ENCODE assay signal across 7 cellular contexts in the genomic region with DNA sequence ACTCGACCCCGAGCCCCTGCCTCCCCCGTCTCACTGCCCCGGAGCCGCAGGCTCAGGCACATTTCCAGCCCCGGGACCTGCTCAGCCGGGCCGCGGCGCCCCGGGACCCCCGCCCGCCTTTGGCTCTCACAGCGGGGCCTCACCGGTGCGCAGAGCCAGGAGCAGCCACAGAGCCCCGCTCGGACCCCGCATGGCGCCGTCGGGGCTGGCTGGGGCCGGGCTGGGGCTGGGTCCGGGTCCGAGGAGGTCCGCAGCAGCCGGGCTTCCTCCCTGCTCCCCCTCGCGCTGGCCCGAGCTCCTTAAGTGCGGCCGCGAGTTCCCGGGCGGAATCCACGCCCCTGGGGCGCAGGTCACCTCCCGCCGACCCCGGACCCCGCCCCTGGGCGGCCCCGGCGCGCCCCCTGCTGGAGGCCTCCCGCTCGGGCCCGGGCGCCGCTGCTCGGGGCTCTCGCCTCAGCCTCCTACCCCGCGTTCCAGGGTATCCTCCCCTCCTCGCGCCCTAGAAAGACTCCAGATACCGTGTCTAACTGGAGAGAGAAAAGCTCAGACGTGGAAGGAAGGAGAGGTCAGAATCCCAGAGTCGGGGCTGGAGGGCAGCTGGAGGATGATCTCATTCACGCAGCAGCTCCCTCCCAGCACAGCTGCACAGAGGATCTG. TPM values are rescaled to one million over a fixed set of nuclear protein-coding genes. Genes with fewer than 3 reads are reported as not detected.
DNase-seq lines count a peak whose midpoint lies in the region; ATAC-seq, FAIRE-seq and TF ChIP-seq lines count a peak whose summit lies in the region.

TSS of gene MELTF (minus strand) at position 307 of the 657 bp plus-strand sequence. CDS start at position 192, 115 bp downstream.

- peak within 1 kb of the TSS; percentile 76 for H3K27ac Mint-ChIP-seq in HFFc6
- H3K27ac Mint-ChIP-seq in activated B cell treated with CpG ODN at 0.5 μM for 24 hours, result peak within 1 kb of the TSS; percentile 56

- peak within 1 kb of the TSS; percentile 66 for H3K4me3 Mint-ChIP-seq in HFFc6
- H3K4me3 Mint-ChIP-seq in activated B cell treated with CpG ODN at 0.5 μM for 24 hours, result peak within 1 kb of the TSS; percentile 82

- H3K36me3 Mint-ChIP-seq in HFFc6 (ENCODE audit: low read depth), result no peaks in the 10 kb centered on the region
- H3K36me3 Mint-ChIP-seq in activated B cell treated with CpG ODN at 0.5 μM for 24 hours (ENCODE audit: low read depth), result no peaks in the 10 kb centered on the region

- no peaks in the 10 kb centered on the region for H3K27me3 ChIP-seq in right lobe of liver

- peak; percentile 91 for TF ChIP-seq CTCF in HFFc6 (IDR thresholded peaks at IDR 0.05)
- TF ChIP-seq CTCF in activated B cell treated with CpG ODN at 0.5 μM for 24 hours (IDR thresholded peaks at IDR 0.05), result peak; percentile 93
- TF ChIP-seq CTCF in right lobe of liver (IDR thresholded peaks at IDR 0.05), result peak; percentile 69 to 82 (median 78)

- under 1% methylated on average over 15 of the region's 60 CpGs for WGBS in right lobe of liver (ENCODE audit: insufficient coverage, low coverage, low lambda C conversion rate, missing lambda C conversion rate)

- peaks cover 0 to 12% (median 4%) of the 10 kb centered on the region in 4 donors for H3K4me1 ChIP-seq in right lobe of liver

- H3K4me3 ChIP-seq in right lobe of liver, result peak within 1 kb of the TSS; percentile 31 to 48 (median 43)

- TF ChIP-seq POLR2A in GM12891 (IDR thresholded peaks at IDR 0.05; ENCODE audit: low read depth, low read length), result 0 out of 2 replicates have a peak, but pooled peaks have one; percentile 34
- no peak for TF ChIP-seq POLR2A in right lobe of liver (IDR thresholded peaks at IDR 0.05)

- H3K9me3 Mint-ChIP-seq in HFFc6 (no peaks in the 10 kb centered on the region), activated B cell treated with CpG ODN at 0.5 μM for 24 hours (no peaks in the 10 kb centered on the region)

- CTCF ChIA-PET in activated B cell treated with CpG ODN at 0.5 μM for 24 hours (lab: Charles Lee), result interaction anchor here (0.8 to 4.9 kb wide), 13 partner anchors 9 to 160 kb away, joined by 3 to 78 read pairs (median 4); no protein-coding TSS in a partner anchor

- POLR2A ChIA-PET in activated B cell treated with CpG ODN at 0.5 μM for 24 hours (lab: Charles Lee), result interaction anchor here (0.6 to 4.9 kb wide), 9 partner anchors 8 to 290 kb away, joined by 3 to 50 read pairs (median 5); partner anchors contain the start of genes NCBP2 and PAK2

- peaks cover 20% of the 10 kb centered on the region for H3K4me1 Mint-ChIP-seq in HFFc6 (ENCODE audit: low read depth)
- H3K4me1 Mint-ChIP-seq in activated B cell treated with CpG ODN at 0.5 μM for 24 hours, result peaks cover 23% of the 10 kb centered on the region

- FAIRE-seq in GM12891 (lab: Jason Lieb, UNC), result no peak

- H3K27me3 Mint-ChIP-seq in HFFc6 (ENCODE audit: insufficient read depth), result peaks cover 13% of the 10 kb centered on the region
- peaks cover 24% of the 10 kb centered on the region for H3K27me3 Mint-ChIP-seq in activated B cell treated with CpG ODN at 0.5 μM for 24 hours

- H3K9me3 ChIP-seq in right lobe of liver, result no peaks in the 10 kb centered on the region

- DNase-seq in GM12891 (ENCODE audit: insufficient read length, low spot score) (peak; percentile 100), HFFc6 (no peak), NCI-H1092 (lab: John Stamatoyannopoulos, UW) (peak; percentile 19), activated B cell treated with CpG ODN at 0.5 μM for 24 hours (peak; percentile 83), cerebellum (ENCODE audit: low spot score) (peak; percentile 28), right lobe of liver (peak in 1 of 3 donors; percentile 63)
- peak; percentile 42 for DNase-seq in stimulated activated CD8-positive, alpha-beta memory T cell treated with anti-CD3 and anti-CD28 coated beads, Interleukin-12 subunit alpha, Interleukin-12 subunit beta, amount 100 ng/mL, for 1 hour (ENCODE audit: low read depth)

- H3K27ac ChIP-seq in right lobe of liver, result no peak within 1 kb of the TSS

- H3K36me3 ChIP-seq in right lobe of liver, result no peaks in the 10 kb centered on the region

- intact Hi-C loops in activated B cell treated with CpG ODN at 0.5 μM for 24 hours (cut with micrococcal nuclease), result loop anchor here (1.0 to 10.0 kb wide), 4 partner anchors 26 to 1125 kb away; partner anchors contain the start of gene TNK2
- intact Hi-C loops in right lobe of liver (cut with DNase I), result no loop called here

- ATAC-seq in activated B cell treated with CpG ODN at 0.5 μM for 24 hours (ENCODE audit: low read depth), result peak; percentile 73
- peak; percentile 62 to 77 (median 72) for ATAC-seq in right lobe of liver

TF ChIP-seq in GM12891, 5 proteins besides CTCF, POLR2A, EP300 and RAD21:
- TF ChIP-seq PAX5 (IDR thresholded peaks at IDR 0.05; ENCODE audit: insufficient read depth, low read length, severe bottlenecking), result no peak
- TF ChIP-seq POLR2AphosphoS5 (IDR thresholded peaks at IDR 0.05; ENCODE audit: low read depth, low read length), result no peak
- TF ChIP-seq TAF1 (IDR thresholded peaks at IDR 0.05; ENCODE audit: low read depth, low read length), result no peak; the same call in 1 of the 2 replicates
- no peak for TF ChIP-seq SPI1 (IDR thresholded peaks at IDR 0.05; ENCODE audit: low read depth, low read length)
- no peak for TF ChIP-seq POU2F2 (IDR thresholded peaks at IDR 0.05; ENCODE audit: low read depth, low read length)
TF ChIP-seq in GM12891: peak in this region for 0.

RNA-seq across cellular contexts. Expression of gene MELTF, which starts in this region (rescaled TPM):
- 17.5 TPM for polyA plus RNA-seq in GM12891 (2012; ENCODE audit: low read depth, missing spikeins)
- total RNA-seq in HFFc6 (2021; fragmentation: NEBNext Ultra II Directional; extraction: Animal tissue kit (Norgen Biotek cat#: 25700)), result 1 to 10 TPM; 1.1 to 3.8 (median 2.5) TPM
- total RNA-seq in activated B cell treated with CpG ODN at 0.5 μM for 24 hours, result 50.0 and 61.5 TPM in 2 replicates
- 1.3 TPM for total RNA-seq in cerebellum
- total RNA-seq in right lobe of liver, result 1 to 10 TPM in 4 of 6 experiments, under 1 TPM in 2; 0.42 to 5.3 (median 2.0) TPM
